In genomic region chr7:43766564-43766963, GRCh38 we compare ENCODE assay signal across 19 cellular contexts.
"Had no signal": no experiment of that assay in that cellular context is flagged by ENCODE, and none has a peak within 500 bp of the region (broad histone marks: within the 10 kb centered on the region; RNA-seq: fewer than 3 reads in every experiment).

No MANE protein-coding gene starts in this region.

- H3K27ac ChIP-seq: coronary artery, epithelial cell of prostate, gastroesophageal sphincter, pancreas, thyroid gland, vagina, VCaP had no signal

- ATAC-seq: activated CD4-positive, alpha-beta T cell treated with anti-CD3 and anti-CD28 coated beads for 36 hours; activated T-helper 17 cell treated with anti-CD3 and anti-CD28 coated beads, Interleukin-2, amount 50 U/mL, for 72 hours; gastroesophageal sphincter; pancreas had no signal

- H3K9me3 Mint-ChIP-seq: activated CD4-positive, alpha-beta memory T cell treated with anti-CD3 and anti-CD28 coated beads, Interleukin-2, amount 10 ng/mL, durations not matched to agents 7 days and 5 days; activated naive CD4-positive, alpha-beta T cell treated with anti-CD3 and anti-CD28 coated beads for 36 hours; activated T-helper 17 cell treated with anti-CD3 and anti-CD28 coated beads, Interleukin-2, amount 50 U/mL, for 72 hours; neural crest cell had no signal

- H3K27me3 ChIP-seq: gastroesophageal sphincter, pancreas, thyroid gland, vagina had no signal

- DNase-seq: activated CD4-positive, alpha-beta memory T cell treated with anti-CD3 and anti-CD28 coated beads, Interleukin-2, amount 10 ng/mL, durations not matched to agents 7 days and 5 days; activated CD4-positive, alpha-beta T cell treated with anti-CD3 and anti-CD28 coated beads for 36 hours; activated naive CD4-positive, alpha-beta T cell treated with anti-CD3 and anti-CD28 coated beads for 36 hours; activated T-cell treated with anti-CD3 and anti-CD28 coated beads for 4 hours; caudate nucleus; effector CD8-positive, alpha-beta T cell; kidney glomerular epithelial cell; pancreas; stimulated activated CD4-positive, alpha-beta T cell treated with anti-CD3 and anti-CD28 coated beads, Interleukin-15, amount 100 ng/mL, for 24 hours; stimulated activated CD4-positive, alpha-beta T cell treated with anti-CD3 and anti-CD28 coated beads, Interleukin-4, amount 100 ng/mL, for 24 hours; T-helper 2 cell; thyroid gland had no signal

- H3K27me3 Mint-ChIP-seq: activated CD4-positive, alpha-beta memory T cell treated with anti-CD3 and anti-CD28 coated beads, Interleukin-2, amount 10 ng/mL, durations not matched to agents 7 days and 5 days; activated CD4-positive, alpha-beta T cell treated with anti-CD3 and anti-CD28 coated beads for 36 hours; activated T-helper 17 cell treated with anti-CD3 and anti-CD28 coated beads, Interleukin-2, amount 50 U/mL, for 72 hours had no signal

- H3K27ac Mint-ChIP-seq: activated CD4-positive, alpha-beta memory T cell treated with anti-CD3 and anti-CD28 coated beads, Interleukin-2, amount 10 ng/mL, durations not matched to agents 7 days and 5 days; activated CD4-positive, alpha-beta T cell treated with anti-CD3 and anti-CD28 coated beads for 36 hours; activated naive CD4-positive, alpha-beta T cell treated with anti-CD3 and anti-CD28 coated beads for 36 hours; activated T-helper 17 cell treated with anti-CD3 and anti-CD28 coated beads, Interleukin-2, amount 50 U/mL, for 72 hours had no signal

- H3K4me3 ChIP-seq: coronary artery, gastroesophageal sphincter, pancreas, thyroid gland, vagina had no signal

- H3K4me3 Mint-ChIP-seq: activated CD4-positive, alpha-beta memory T cell treated with anti-CD3 and anti-CD28 coated beads, Interleukin-2, amount 10 ng/mL, durations not matched to agents 7 days and 5 days; activated CD4-positive, alpha-beta T cell treated with anti-CD3 and anti-CD28 coated beads for 36 hours; activated naive CD4-positive, alpha-beta T cell treated with anti-CD3 and anti-CD28 coated beads for 36 hours; activated T-helper 17 cell treated with anti-CD3 and anti-CD28 coated beads, Interleukin-2, amount 50 U/mL, for 72 hours; neural crest cell had no signal

- H3K36me3 ChIP-seq: pancreas, thyroid gland had no signal
